In genomic region chr9:5651246-5651645, GRCh38 we compare ENCODE assay signal across 15 cellular contexts. TPM values are rescaled to one million over a fixed set of nuclear protein-coding genes. Genes with fewer than 3 reads are reported as not detected.
A peak's percentile ranks its signal among the peaks of the same experiment; 100 is the strongest.
DNase-seq lines count a peak whose midpoint lies in the region; TF ChIP-seq lines count a peak whose summit lies in the region.
"Had no signal": no experiment of that assay in that cellular context is flagged by ENCODE, and none has a peak within 500 bp of the region (broad histone marks: within the 10 kb centered on the region; RNA-seq: fewer than 3 reads in every experiment).

No MANE protein-coding gene starts in this region.

- peak overlapping the region; percentile 24 for H3K27ac Mint-ChIP-seq in progenitor cell of endocrine pancreas

- peak; percentile 41 for DNase-seq in EH (ENCODE audit: low read depth)
- DNase-seq in HCEC 1CT = peak; percentile 19
- peak; percentile 42 to 62 for DNase-seq in cardiac fibroblast (ENCODE audit: low read depth in 2 of 2)
- no peak for DNase-seq in progenitor cell of endocrine pancreas (ENCODE audit: low spot score, unreplicated experiment)
- no peak for DNase-seq in HPDE6-E6E7 (ENCODE audit: extremely low spot score)
- no peak for DNase-seq in NCI-H526 treated with DMSO at 0.1 percent for 48 hours (lab: John Stamatoyannopoulos, UW)
- no peak for DNase-seq in activated CD4-positive, alpha-beta T cell treated with anti-CD3 and anti-CD28 coated beads, Interleukin-2, amount 50 U/mL, for 1 hour
- DNase-seq: C1 segment of cervical spinal cord; CD8-positive, alpha-beta memory T cell; GDM1; KG1; NCI-H1417 treated with DMSO at 0.1 percent for 48 hours; NCI-H187 treated with DMSO at 0.1 percent for 48 hours; NCI-H345; NCI-H524 treated with DMSO at 0.1 percent for 48 hours had no signal

- no peak overlapping the region for H3K4me3 Mint-ChIP-seq in progenitor cell of endocrine pancreas (ENCODE audit: low read depth)
- H3K4me3 Mint-ChIP-seq: CD8-positive, alpha-beta memory T cell had no signal

- H3K9me3 Mint-ChIP-seq in progenitor cell of endocrine pancreas (ENCODE audit: low read depth) = peaks cover 39% of the 10 kb centered on the region

- peaks cover 3% of the 10 kb centered on the region for H3K4me1 Mint-ChIP-seq in progenitor cell of endocrine pancreas (ENCODE audit: low read depth)

- peaks cover 26% of the 10 kb centered on the region for H3K36me3 Mint-ChIP-seq in progenitor cell of endocrine pancreas (ENCODE audit: insufficient read depth)

- no peak overlapping the region for H3K4me3 ChIP-seq in cardiac fibroblast (replicated peaks in 1 of 2; ENCODE audit: low read depth in 2 of 2, low read length in 2 of 2)

- no peaks in the 10 kb centered on the region for H3K27me3 Mint-ChIP-seq in progenitor cell of endocrine pancreas
- H3K27me3 Mint-ChIP-seq: CD8-positive, alpha-beta memory T cell had no signal

- no peak for TF ChIP-seq CTCF in cardiac fibroblast (IDR thresholded peaks at IDR 0.05; ENCODE audit: low read depth, low read length)
- TF ChIP-seq CTCF in progenitor cell of endocrine pancreas (IDR thresholded peaks at IDR 0.05; ENCODE audit: unreplicated experiment) = no peak

RNA-seq across cellular contexts. Expression of gene RIC1, which starts 22.3 kb away (rescaled TPM):
- total RNA-seq in progenitor cell of endocrine pancreas = 24.2 and 25.1 TPM in 2 replicates

Comparison
In these comparisons a context has a peak if more than half of its experiments do, and no peak if none do; other contexts are left out.
1. DNase-seq: peak in EH (single experiment), HCEC 1CT (single experiment) and cardiac fibroblast (2 of 2); none in progenitor cell of endocrine pancreas (single experiment), HPDE6-E6E7 (single experiment), NCI-H526 treated with DMSO at 0.1 percent for 48 hours (single experiment) and activated CD4-positive, alpha-beta T cell treated with anti-CD3 and anti-CD28 coated beads, Interleukin-2, amount 50 U/mL, for 1 hour (single experiment).